In the genomic region with DNA sequence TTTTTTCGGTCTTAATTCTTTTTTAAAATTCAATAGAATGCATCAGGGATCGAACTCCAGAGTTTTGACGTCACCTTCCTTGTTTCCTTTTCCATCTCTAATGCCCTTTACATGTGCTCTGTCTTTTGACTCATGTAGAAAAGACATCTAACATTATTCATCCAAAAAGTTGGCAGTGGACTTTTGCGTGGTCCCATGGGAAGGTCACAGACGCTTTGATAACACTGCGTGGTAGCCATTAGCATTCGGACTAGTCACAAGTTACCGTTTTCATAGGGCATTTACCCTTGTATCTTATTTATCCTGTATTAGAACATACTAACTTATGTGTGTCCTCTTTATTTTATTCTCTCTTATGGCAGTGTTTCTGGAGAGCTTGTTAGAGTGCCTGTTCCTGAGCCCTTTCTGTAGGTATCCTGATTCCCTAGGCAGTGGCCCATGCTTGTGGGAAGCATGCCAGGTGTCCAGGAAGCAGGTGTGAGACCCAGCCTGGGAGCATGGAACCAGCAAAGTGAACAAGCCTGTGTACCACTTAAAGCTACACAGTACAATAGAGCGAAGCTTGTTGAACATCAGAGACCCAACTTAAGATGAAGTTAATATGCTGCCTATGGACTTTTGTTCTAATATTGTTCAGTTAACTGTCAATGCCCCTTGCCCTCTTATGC, we compare ENCODE assay signal across 11 cellular contexts.
A peak's percentile ranks its signal among the peaks of the same experiment; 100 is the strongest.
DNase-seq lines count a peak whose midpoint lies in the region; ATAC-seq, FAIRE-seq and TF ChIP-seq lines count a peak whose summit lies in the region.
"Had no signal": no experiment of that assay in that cellular context is flagged by ENCODE, and none has a peak within 500 bp of the region (broad histone marks: within the 10 kb centered on the region; RNA-seq: fewer than 3 reads in every experiment).

No MANE protein-coding gene starts in this region.

- BruUV-seq in MCF 10A (replicated peaks; lab: Mats Ljungman, UMichigan) = no TSS peak

- H3K27ac ChIP-seq in neutrophil (peak overlapping the region; percentile 65), kidney (ENCODE audit: low read depth in 2 of 2, low read length in 2 of 2) (no peak overlapping the region)

- H3K9me3 Mint-ChIP-seq in central memory CD8-positive, alpha-beta T cell = no peaks in the 10 kb centered on the region
- no peaks in the 10 kb centered on the region for H3K9me3 Mint-ChIP-seq in MCF 10A (ENCODE audit: unreplicated experiment)

- peak overlapping the region; percentile 37 for H3K27ac Mint-ChIP-seq in central memory CD8-positive, alpha-beta T cell (ENCODE audit: low read depth)
- H3K27ac Mint-ChIP-seq in MCF 10A (ENCODE audit: low read depth, unreplicated experiment) = no peak overlapping the region

- no peak overlapping the region for H3K4me3 Mint-ChIP-seq in central memory CD8-positive, alpha-beta T cell
- H3K4me3 Mint-ChIP-seq in MCF 10A (ENCODE audit: unreplicated experiment) = no peak overlapping the region

- intact Hi-C loops in posterior vena cava (cut with DNase I) (no loop called here), kidney (cut with DNase I) (no loop called here), MCF 10A (cut with micrococcal nuclease) (no loop called here)

- H3K4me1 Mint-ChIP-seq in central memory CD8-positive, alpha-beta T cell = peaks cover 60% of the 10 kb centered on the region
- peaks cover 29% of the 10 kb centered on the region for H3K4me1 Mint-ChIP-seq in MCF 10A (ENCODE audit: insufficient read depth, unreplicated experiment)

- H3K36me3 ChIP-seq in neutrophil (peaks cover 22% of the 10 kb centered on the region), kidney (ENCODE audit: control insufficient read depth in 1 of 2, insufficient read depth in 2 of 2, low read length in 2 of 2) (no peaks in the 10 kb centered on the region)

- TF ChIP-seq CTCF in neutrophil (IDR thresholded peaks at IDR 0.05) (no peak), kidney (IDR thresholded peaks at IDR 0.05; ENCODE audit: borderline replicate concordance, extremely low read depth, insufficient read depth) (no peak), MCF 10A (IDR thresholded peaks at IDR 0.05; ENCODE audit: unreplicated experiment) (no peak)

- no peaks in the 10 kb centered on the region for H3K27me3 ChIP-seq in neutrophil
- H3K27me3 ChIP-seq: cardiac muscle cell had no signal

- no peak overlapping the region for H3K9ac ChIP-seq in kidney (ENCODE audit: low read length in 2 of 2)

- H3K4me1 ChIP-seq in neutrophil (ENCODE audit: control insufficient read depth in 1 of 2, insufficient read depth in 1 of 2, low read depth in 1 of 2, low read length in 1 of 2) (peaks cover 19 to 25% of the 10 kb centered on the region in 2 experiments), kidney (ENCODE audit: control insufficient read depth in 1 of 2, insufficient read depth in 1 of 2, low read depth in 1 of 2, low read length in 2 of 2) (peaks cover 23 to 27% of the 10 kb centered on the region in 2 donors)

- H3K4me3 ChIP-seq in neutrophil (ENCODE audit: low read depth in 1 of 2, low read length in 1 of 2) (no peak overlapping the region), kidney (ENCODE audit: low read length in 2 of 2) (no peak overlapping the region)
- H3K4me3 ChIP-seq: cardiac muscle cell, smooth muscle cell had no signal

- DNase-seq in DMS53 (lab: John Stamatoyannopoulos, UW) (peak; percentile 98), NCI-H2081 treated with DMSO at 0.1 percent for 48 hours (lab: John Stamatoyannopoulos, UW) (peak; percentile 54), posterior vena cava (ENCODE audit: low spot score) (no peak), kidney (no peak), NCI-H2171 treated with DMSO at 0.1 percent for 48 hours (lab: John Stamatoyannopoulos, UW) (no peak), MCF 10A (ENCODE audit: unreplicated experiment) (no peak)
- no peak for DNase-seq in central memory CD8-positive, alpha-beta T cell (ENCODE audit: low spot score in 2 of 2)
- DNase-seq: foreskin fibroblast had no signal

- ATAC-seq in central memory CD8-positive, alpha-beta T cell (replicated peaks; ENCODE audit: extremely low read depth, poor library complexity, severe bottlenecking) = no peak

- no peaks in the 10 kb centered on the region for H3K9me3 ChIP-seq in neutrophil
- H3K9me3 ChIP-seq in kidney (ENCODE audit: control insufficient read depth in 1 of 2, low read length in 2 of 2) = no peaks in the 10 kb centered on the region

- no peak for FAIRE-seq in kidney (lab: Jason Lieb, UNC)

- CTCF ChIA-PET in MCF 10A (lab: Yijun Ruan, JAX) = interaction anchor here (1.1 to 2.0 kb wide), 3 partner anchors 20 to 52 kb away, joined by 3 to 8 read pairs (median 6); no protein-coding TSS in a partner anchor

- POLR2A ChIA-PET in MCF 10A (lab: Yijun Ruan, JAX) = interaction anchor here (0.7 to 15.3 kb wide), 2 partner anchors 30 to 37 kb away, joined by 5 to 148 read pairs; no protein-coding TSS in a partner anchor

- H3K27me3 Mint-ChIP-seq in central memory CD8-positive, alpha-beta T cell = no peaks in the 10 kb centered on the region
- H3K27me3 Mint-ChIP-seq in MCF 10A (ENCODE audit: insufficient read depth, unreplicated experiment) = no peaks in the 10 kb centered on the region

- H3K36me3 Mint-ChIP-seq in central memory CD8-positive, alpha-beta T cell (ENCODE audit: insufficient read depth) = peaks cover 28% of the 10 kb centered on the region
- peaks cover 68% of the 10 kb centered on the region for H3K36me3 Mint-ChIP-seq in MCF 10A (ENCODE audit: insufficient read depth, unreplicated experiment)

Comparison
In these comparisons a context has a peak if more than half of its experiments do, and no peak if none do; other contexts are left out.
1. DNase-seq: peak in DMS53 (single experiment) and NCI-H2081 treated with DMSO at 0.1 percent for 48 hours (single experiment); none in central memory CD8-positive, alpha-beta T cell (0 of 2), posterior vena cava (single experiment), kidney (single experiment), NCI-H2171 treated with DMSO at 0.1 percent for 48 hours (single experiment) and MCF 10A (single experiment).